ENCODE assay signal across 1 cellular context in genomic region chr15:66758217-66758616, GRCh38.
TF ChIP-seq lines count a peak whose summit lies in the region.

No MANE protein-coding gene starts in this region.

TF ChIP-seq in K562, 482 proteins besides CTCF, POLR2A, EP300 and RAD21:
- peak; percentile 95 for TF ChIP-seq ZNF507 (tag; conservative IDR thresholded peaks at IDR 0.05)
